In the genomic region with DNA sequence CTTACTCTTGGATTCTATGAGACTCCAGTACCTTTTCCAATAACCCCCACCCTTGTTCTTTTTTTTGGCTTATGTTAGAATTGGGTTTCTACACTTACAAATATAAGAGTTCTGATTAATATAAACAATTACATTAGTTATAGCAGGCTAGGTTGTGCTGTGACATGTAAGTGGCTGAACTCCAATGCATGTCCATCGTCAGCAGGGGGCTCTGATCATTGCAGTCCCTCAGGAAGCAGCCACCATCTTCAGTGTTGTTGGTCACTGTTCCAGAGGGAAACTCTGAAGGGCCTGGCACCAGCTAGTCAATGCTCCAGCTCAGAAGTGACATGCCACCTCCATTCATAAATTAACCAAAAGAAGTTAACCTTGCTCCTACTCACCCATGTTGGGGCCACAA, we compare ENCODE assay signal across 11 cellular contexts. TPM values are rescaled to one million over a fixed set of nuclear protein-coding genes. Genes with fewer than 3 reads are reported as not detected.
DNase-seq lines count a peak whose midpoint lies in the region; ATAC-seq, FAIRE-seq and TF ChIP-seq lines count a peak whose summit lies in the region.
"Had no signal": no experiment of that assay in that cellular context is flagged by ENCODE, and none has a peak within 500 bp of the region (broad histone marks: within the 10 kb centered on the region; RNA-seq: fewer than 3 reads in every experiment).

No MANE protein-coding gene starts in this region.

- FAIRE-seq in astrocyte (lab: Jason Lieb, UNC): no peak

- TF ChIP-seq CTCF in HFFc6 (IDR thresholded peaks at IDR 0.05) (peak; percentile 51), astrocyte (IDR thresholded peaks at IDR 0.05; ENCODE audit: insufficient read depth, low read depth, low read length) (peak; percentile 17)

- H2BK15ac ChIP-seq in mesendoderm (replicated peaks; ENCODE audit: low read depth): no peak overlapping the region

- no peaks in the 10 kb centered on the region for H3K9me3 ChIP-seq in astrocyte (ENCODE audit: insufficient read depth, low read depth, low read length)

- H3K27me3 Mint-ChIP-seq in HFFc6 (ENCODE audit: insufficient read depth): peaks cover 7% of the 10 kb centered on the region
- peaks cover 5% of the 10 kb centered on the region for H3K27me3 Mint-ChIP-seq in astrocyte (ENCODE audit: low read depth, unreplicated experiment)
- H3K27me3 Mint-ChIP-seq: activated naive CD8-positive, alpha-beta T cell had no signal

- H3K18ac ChIP-seq in mesendoderm (ENCODE audit: low read length): no peak overlapping the region

- no peak for ATAC-seq in GM19463 (IDR thresholded peaks at IDR 0.05; ENCODE audit: unreplicated experiment)

- H3K27me3 ChIP-seq in astrocyte (ENCODE audit: insufficient read depth, low read length) (no peaks in the 10 kb centered on the region), mesendoderm (ENCODE audit: insufficient read depth, low read length, poor library complexity) (no peaks in the 10 kb centered on the region)

- H2AK5ac ChIP-seq in mesendoderm (ENCODE audit: low read length): no peak overlapping the region

- H4K8ac ChIP-seq in mesendoderm (ENCODE audit: low read depth, low read length): no peak overlapping the region

- WGBS in mesendoderm (ENCODE audit: extremely low coverage, insufficient coverage, low lambda C conversion rate): no CpG with 5 or more reads among the region's 1 CpG

- H3K27ac ChIP-seq in astrocyte (ENCODE audit: low read depth, low read length) (no peak overlapping the region), mesendoderm (ENCODE audit: low read depth, low read length) (no peak overlapping the region)

- H3K36me3 Mint-ChIP-seq in HFFc6 (ENCODE audit: low read depth) (no peaks in the 10 kb centered on the region), astrocyte (ENCODE audit: low read depth, unreplicated experiment) (no peaks in the 10 kb centered on the region)
- H3K36me3 Mint-ChIP-seq: activated naive CD8-positive, alpha-beta T cell had no signal

- H3K56ac ChIP-seq in mesendoderm (ENCODE audit: low read length): no peak overlapping the region

- DNase-seq in ELF-1 (ENCODE audit: low read depth, low spot score) (peak; percentile 23), HFFc6 (no peak), astrocyte (ENCODE audit: low read depth) (no peak), mesendoderm (peak; percentile 58), AG20443 (ENCODE audit: low spot score) (no peak), SKM-1 treated with dmso at 0.1 percent for 144 hours (lab: John Stamatoyannopoulos, UW; ENCODE audit: unreplicated experiment) (no peak)
- DNase-seq: activated CD4-positive, CD25-positive, alpha-beta regulatory T cell treated with anti-CD3 and anti-CD28 coated beads, Interleukin-2, amount 50 U/mL, for 72 hours; effector memory CD4-positive, alpha-beta T cell; stimulated activated CD4-positive, alpha-beta T cell treated with anti-CD3 and anti-CD28 coated beads, Interleukin-4, amount 100 ng/mL, for 4 hours had no signal

- no peak overlapping the region for H2BK120ac ChIP-seq in mesendoderm (ENCODE audit: low read depth, low read length)

- H4K5ac ChIP-seq in mesendoderm (ENCODE audit: low read length): no peak overlapping the region

- no peak overlapping the region for H2AFZ ChIP-seq in astrocyte (ENCODE audit: low read depth, low read length)

- no peak overlapping the region for H3K4me3 Mint-ChIP-seq in HFFc6
- H3K4me3 Mint-ChIP-seq in astrocyte (ENCODE audit: unreplicated experiment): no peak overlapping the region
- H3K4me3 Mint-ChIP-seq: activated naive CD8-positive, alpha-beta T cell had no signal

- H3K4me3 ChIP-seq in astrocyte (ENCODE audit: insufficient read depth, low read depth, low read length) (no peak overlapping the region), mesendoderm (ENCODE audit: low read length) (no peak overlapping the region)

- H2BK5ac ChIP-seq in mesendoderm (ENCODE audit: low read length): no peak overlapping the region

- H3K36me3 ChIP-seq in astrocyte (ENCODE audit: insufficient read depth, low read length): no peaks in the 10 kb centered on the region
- H3K36me3 ChIP-seq in mesendoderm (ENCODE audit: control insufficient read depth, insufficient read depth, low read length): no peaks in the 10 kb centered on the region

- no peak overlapping the region for H3K23ac ChIP-seq in mesendoderm (ENCODE audit: low read length)

- no peaks in the 10 kb centered on the region for H3K9me3 Mint-ChIP-seq in HFFc6
- H3K9me3 Mint-ChIP-seq in astrocyte (ENCODE audit: unreplicated experiment): no peaks in the 10 kb centered on the region

- H3K4me1 ChIP-seq in astrocyte (ENCODE audit: insufficient read depth, low read length) (no peaks in the 10 kb centered on the region), mesendoderm (ENCODE audit: control insufficient read depth, low read depth, low read length) (peaks cover 4% of the 10 kb centered on the region)

- H3K9ac ChIP-seq in astrocyte (ENCODE audit: low read length): no peak overlapping the region
- H3K9ac ChIP-seq in mesendoderm (ENCODE audit: low read length): no peak overlapping the region

- no peak overlapping the region for H3K27ac Mint-ChIP-seq in HFFc6
- no peak overlapping the region for H3K27ac Mint-ChIP-seq in astrocyte (ENCODE audit: unreplicated experiment)

- no peaks in the 10 kb centered on the region for H4K20me1 ChIP-seq in astrocyte (ENCODE audit: insufficient read depth, low read length)

- H3K79me2 ChIP-seq in astrocyte (ENCODE audit: insufficient read depth, low read length) (no peaks in the 10 kb centered on the region), mesendoderm (ENCODE audit: control insufficient read depth, insufficient read depth, low read length) (no peaks in the 10 kb centered on the region)

- H3K79me1 ChIP-seq in mesendoderm (ENCODE audit: low read length): no peaks in the 10 kb centered on the region

- H3K4ac ChIP-seq in mesendoderm (ENCODE audit: low read depth, low read length): peak overlapping the region; percentile 62

- H3K4me2 ChIP-seq in astrocyte (ENCODE audit: low read length) (no peak overlapping the region), mesendoderm (ENCODE audit: low read length) (no peak overlapping the region)

- peaks cover 8% of the 10 kb centered on the region for H3K4me1 Mint-ChIP-seq in HFFc6 (ENCODE audit: low read depth)
- H3K4me1 Mint-ChIP-seq in astrocyte (ENCODE audit: low read depth, unreplicated experiment): peaks cover 2% of the 10 kb centered on the region

RNA-seq across cellular contexts. Expression of a gene that starts 5.6 kb away (rescaled TPM):
- total RNA-seq in HFFc6 (2021; fragmentation: NEBNext Ultra II Directional; extraction: Animal tissue kit (Norgen Biotek cat#: 25700)): 1 to 10 TPM in 4 of 6 experiments, under 1 TPM in 2; 0.63 to 2.0 (median 1.3) TPM
- 2.0 and 3.5 TPM in 2 replicates for total RNA-seq in astrocyte
- polyA plus RNA-seq in mesendoderm (2013, experiment 1 of 2): 8.3 TPM
- polyA plus RNA-seq in mesendoderm (2013, experiment 2 of 2): 9.1 TPM

RNA-seq across cellular contexts. Expression of a gene that starts 20.5 kb away (rescaled TPM):
- under 1 TPM in 1 of 6 experiments, not detected in 5; 0.09 TPM for total RNA-seq in HFFc6 (2021; fragmentation: NEBNext Ultra II Directional; extraction: Animal tissue kit (Norgen Biotek cat#: 25700))
- total RNA-seq in astrocyte: 0.31 and 0.59 TPM in 2 replicates
- polyA plus RNA-seq in mesendoderm (2013, experiment 1 of 2): 8.2 TPM
- 7.7 TPM for polyA plus RNA-seq in mesendoderm (2013, experiment 2 of 2)

Comparison
In these comparisons a context has a peak if more than half of its experiments do, and no peak if none do; other contexts are left out.
1. DNase-seq: peak in ELF-1 (single experiment) and mesendoderm (single experiment); none in HFFc6 (single experiment), astrocyte (single experiment), AG20443 (single experiment) and SKM-1 treated with dmso at 0.1 percent for 144 hours (single experiment).